1 cellular context compared by ENCODE assay signal in the genomic region with DNA sequence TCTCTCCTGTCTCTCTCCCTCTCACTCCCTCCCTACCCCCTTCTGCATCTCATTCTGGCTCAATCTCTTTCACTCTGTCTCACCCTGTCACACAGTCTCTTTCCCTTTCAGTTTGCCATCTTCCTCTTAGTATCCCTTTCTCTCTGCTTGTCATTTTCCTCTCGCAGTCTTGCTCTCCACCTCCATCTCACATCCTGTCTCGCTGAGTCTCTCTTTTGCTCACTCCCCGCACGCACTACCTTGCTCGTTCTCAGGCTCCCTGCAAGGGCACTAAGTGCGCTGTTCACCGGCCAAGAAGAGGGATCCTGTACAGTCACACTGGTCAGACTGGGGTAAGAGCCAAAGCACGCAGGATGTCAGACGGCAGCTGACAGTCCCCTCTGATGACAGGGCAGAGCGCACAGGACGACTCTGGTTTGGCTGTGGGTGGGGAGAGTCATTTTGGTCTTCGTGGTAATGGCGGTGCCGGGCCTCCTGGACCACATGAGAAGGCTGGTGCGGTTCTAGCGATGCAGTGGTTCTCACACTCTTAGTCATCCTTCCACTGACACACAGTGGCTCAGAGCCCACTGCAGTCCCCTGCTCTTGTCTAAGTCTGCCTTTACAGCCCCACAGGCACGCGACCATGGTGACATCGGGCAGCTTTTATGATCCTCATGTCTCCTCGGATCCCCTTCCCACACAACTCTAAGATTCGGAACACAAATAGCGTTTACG.
TF ChIP-seq lines count a peak whose summit lies in the region.

No MANE protein-coding gene starts in this region.

TF ChIP-seq in K562, 482 proteins besides CTCF, POLR2A, EP300 and RAD21 (continued from another document):
- TF ChIP-seq SMAD2 (IDR thresholded peaks at IDR 0.05; ENCODE audit: low read depth, low read length), result no peak
- TF ChIP-seq, protein P1, sequence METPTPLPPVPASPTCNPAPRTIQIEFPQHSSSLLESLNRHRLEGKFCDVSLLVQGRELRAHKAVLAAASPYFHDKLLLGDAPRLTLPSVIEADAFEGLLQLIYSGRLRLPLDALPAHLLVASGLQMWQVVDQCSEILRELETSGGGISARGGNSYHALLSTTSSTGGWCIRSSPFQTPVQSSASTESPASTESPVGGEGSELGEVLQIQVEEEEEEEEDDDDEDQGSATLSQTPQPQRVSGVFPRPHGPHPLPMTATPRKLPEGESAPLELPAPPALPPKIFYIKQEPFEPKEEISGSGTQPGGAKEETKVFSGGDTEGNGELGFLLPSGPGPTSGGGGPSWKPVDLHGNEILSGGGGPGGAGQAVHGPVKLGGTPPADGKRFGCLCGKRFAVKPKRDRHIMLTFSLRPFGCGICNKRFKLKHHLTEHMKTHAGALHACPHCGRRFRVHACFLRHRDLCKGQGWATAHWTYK (CRISPR knock-in tag; IDR thresholded peaks at IDR 0.05), result 0 out of 2 replicates have a peak, but pooled peaks have one; percentile 38
- TF ChIP-seq ZKSCAN8 (CRISPR knock-in tag; IDR thresholded peaks at IDR 0.05), result no peak
- no peak for TF ChIP-seq HNRNPK (IDR thresholded peaks at IDR 0.05; ENCODE audit: low read depth, low read length, poor library complexity, severe bottlenecking)
- no peak for TF ChIP-seq ZNF184 (CRISPR knock-in tag; IDR thresholded peaks at IDR 0.05)
- TF ChIP-seq, protein P2, sequence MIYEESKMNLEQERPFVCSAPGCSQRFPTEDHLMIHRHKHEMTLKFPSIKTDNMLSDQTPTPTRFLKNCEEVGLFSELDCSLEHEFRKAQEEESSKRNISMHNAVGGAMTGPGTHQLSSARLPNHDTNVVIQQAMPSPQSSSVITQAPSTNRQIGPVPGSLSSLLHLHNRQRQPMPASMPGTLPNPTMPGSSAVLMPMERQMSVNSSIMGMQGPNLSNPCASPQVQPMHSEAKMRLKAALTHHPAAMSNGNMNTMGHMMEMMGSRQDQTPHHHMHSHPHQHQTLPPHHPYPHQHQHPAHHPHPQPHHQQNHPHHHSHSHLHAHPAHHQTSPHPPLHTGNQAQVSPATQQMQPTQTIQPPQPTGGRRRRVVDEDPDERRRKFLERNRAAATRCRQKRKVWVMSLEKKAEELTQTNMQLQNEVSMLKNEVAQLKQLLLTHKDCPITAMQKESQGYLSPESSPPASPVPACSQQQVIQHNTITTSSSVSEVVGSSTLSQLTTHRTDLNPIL (CRISPR knock-in tag; IDR thresholded peaks at IDR 0.05), result no peak
- no peak for TF ChIP-seq ETV6 (IDR thresholded peaks at IDR 0.05; ENCODE audit: borderline replicate concordance in 1 of 2, low read depth in 2 of 2, low read length in 1 of 2)
- no peak for TF ChIP-seq ETV6 (CRISPR knock-in tag; IDR thresholded peaks at IDR 0.05; ENCODE audit: borderline replicate concordance)
- no peak for TF ChIP-seq DNMT1 (IDR thresholded peaks at IDR 0.05)
- no peak for TF ChIP-seq DDX20 (tag; IDR thresholded peaks at IDR 0.05; ENCODE audit: low read depth)
- TF ChIP-seq NCOA6 (IDR thresholded peaks at IDR 0.05), result no peak
- TF ChIP-seq ZNF695 (CRISPR knock-in tag; IDR thresholded peaks at IDR 0.05), result no peak
- TF ChIP-seq ZNF77 (CRISPR knock-in tag; IDR thresholded peaks at IDR 0.05), result no peak
- TF ChIP-seq, protein P3, sequence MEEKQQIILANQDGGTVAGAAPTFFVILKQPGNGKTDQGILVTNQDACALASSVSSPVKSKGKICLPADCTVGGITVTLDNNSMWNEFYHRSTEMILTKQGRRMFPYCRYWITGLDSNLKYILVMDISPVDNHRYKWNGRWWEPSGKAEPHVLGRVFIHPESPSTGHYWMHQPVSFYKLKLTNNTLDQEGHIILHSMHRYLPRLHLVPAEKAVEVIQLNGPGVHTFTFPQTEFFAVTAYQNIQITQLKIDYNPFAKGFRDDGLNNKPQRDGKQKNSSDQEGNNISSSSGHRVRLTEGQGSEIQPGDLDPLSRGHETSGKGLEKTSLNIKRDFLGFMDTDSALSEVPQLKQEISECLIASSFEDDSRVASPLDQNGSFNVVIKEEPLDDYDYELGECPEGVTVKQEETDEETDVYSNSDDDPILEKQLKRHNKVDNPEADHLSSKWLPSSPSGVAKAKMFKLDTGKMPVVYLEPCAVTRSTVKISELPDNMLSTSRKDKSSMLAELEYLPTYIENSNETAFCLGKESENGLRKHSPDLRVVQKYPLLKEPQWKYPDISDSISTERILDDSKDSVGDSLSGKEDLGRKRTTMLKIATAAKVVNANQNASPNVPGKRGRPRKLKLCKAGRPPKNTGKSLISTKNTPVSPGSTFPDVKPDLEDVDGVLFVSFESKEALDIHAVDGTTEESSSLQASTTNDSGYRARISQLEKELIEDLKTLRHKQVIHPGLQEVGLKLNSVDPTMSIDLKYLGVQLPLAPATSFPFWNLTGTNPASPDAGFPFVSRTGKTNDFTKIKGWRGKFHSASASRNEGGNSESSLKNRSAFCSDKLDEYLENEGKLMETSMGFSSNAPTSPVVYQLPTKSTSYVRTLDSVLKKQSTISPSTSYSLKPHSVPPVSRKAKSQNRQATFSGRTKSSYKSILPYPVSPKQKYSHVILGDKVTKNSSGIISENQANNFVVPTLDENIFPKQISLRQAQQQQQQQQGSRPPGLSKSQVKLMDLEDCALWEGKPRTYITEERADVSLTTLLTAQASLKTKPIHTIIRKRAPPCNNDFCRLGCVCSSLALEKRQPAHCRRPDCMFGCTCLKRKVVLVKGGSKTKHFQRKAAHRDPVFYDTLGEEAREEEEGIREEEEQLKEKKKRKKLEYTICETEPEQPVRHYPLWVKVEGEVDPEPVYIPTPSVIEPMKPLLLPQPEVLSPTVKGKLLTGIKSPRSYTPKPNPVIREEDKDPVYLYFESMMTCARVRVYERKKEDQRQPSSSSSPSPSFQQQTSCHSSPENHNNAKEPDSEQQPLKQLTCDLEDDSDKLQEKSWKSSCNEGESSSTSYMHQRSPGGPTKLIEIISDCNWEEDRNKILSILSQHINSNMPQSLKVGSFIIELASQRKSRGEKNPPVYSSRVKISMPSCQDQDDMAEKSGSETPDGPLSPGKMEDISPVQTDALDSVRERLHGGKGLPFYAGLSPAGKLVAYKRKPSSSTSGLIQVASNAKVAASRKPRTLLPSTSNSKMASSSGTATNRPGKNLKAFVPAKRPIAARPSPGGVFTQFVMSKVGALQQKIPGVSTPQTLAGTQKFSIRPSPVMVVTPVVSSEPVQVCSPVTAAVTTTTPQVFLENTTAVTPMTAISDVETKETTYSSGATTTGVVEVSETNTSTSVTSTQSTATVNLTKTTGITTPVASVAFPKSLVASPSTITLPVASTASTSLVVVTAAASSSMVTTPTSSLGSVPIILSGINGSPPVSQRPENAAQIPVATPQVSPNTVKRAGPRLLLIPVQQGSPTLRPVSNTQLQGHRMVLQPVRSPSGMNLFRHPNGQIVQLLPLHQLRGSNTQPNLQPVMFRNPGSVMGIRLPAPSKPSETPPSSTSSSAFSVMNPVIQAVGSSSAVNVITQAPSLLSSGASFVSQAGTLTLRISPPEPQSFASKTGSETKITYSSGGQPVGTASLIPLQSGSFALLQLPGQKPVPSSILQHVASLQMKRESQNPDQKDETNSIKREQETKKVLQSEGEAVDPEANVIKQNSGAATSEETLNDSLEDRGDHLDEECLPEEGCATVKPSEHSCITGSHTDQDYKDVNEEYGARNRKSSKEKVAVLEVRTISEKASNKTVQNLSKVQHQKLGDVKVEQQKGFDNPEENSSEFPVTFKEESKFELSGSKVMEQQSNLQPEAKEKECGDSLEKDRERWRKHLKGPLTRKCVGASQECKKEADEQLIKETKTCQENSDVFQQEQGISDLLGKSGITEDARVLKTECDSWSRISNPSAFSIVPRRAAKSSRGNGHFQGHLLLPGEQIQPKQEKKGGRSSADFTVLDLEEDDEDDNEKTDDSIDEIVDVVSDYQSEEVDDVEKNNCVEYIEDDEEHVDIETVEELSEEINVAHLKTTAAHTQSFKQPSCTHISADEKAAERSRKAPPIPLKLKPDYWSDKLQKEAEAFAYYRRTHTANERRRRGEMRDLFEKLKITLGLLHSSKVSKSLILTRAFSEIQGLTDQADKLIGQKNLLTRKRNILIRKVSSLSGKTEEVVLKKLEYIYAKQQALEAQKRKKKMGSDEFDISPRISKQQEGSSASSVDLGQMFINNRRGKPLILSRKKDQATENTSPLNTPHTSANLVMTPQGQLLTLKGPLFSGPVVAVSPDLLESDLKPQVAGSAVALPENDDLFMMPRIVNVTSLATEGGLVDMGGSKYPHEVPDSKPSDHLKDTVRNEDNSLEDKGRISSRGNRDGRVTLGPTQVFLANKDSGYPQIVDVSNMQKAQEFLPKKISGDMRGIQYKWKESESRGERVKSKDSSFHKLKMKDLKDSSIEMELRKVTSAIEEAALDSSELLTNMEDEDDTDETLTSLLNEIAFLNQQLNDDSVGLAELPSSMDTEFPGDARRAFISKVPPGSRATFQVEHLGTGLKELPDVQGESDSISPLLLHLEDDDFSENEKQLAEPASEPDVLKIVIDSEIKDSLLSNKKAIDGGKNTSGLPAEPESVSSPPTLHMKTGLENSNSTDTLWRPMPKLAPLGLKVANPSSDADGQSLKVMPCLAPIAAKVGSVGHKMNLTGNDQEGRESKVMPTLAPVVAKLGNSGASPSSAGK (IDR thresholded peaks at IDR 0.05), result peak; percentile 77
- peak; percentile 77; the same call in 1 of the 2 replicates for TF ChIP-seq ZNF766 (CRISPR knock-in tag; conservative IDR thresholded peaks at IDR 0.05)
- TF ChIP-seq NR1H2 (CRISPR knock-in tag; IDR thresholded peaks at IDR 0.05), result no peak
- peak; percentile 65; the same call in 1 of the 2 replicates for TF ChIP-seq ZNF197 (CRISPR knock-in tag; IDR thresholded peaks at IDR 0.05; ENCODE audit: low read depth)
- TF ChIP-seq SMAD4 (CRISPR knock-in tag; conservative IDR thresholded peaks at IDR 0.05), result no peak; the same call in 1 of the 2 replicates
- peak; percentile 74 for TF ChIP-seq DMBX1 (CRISPR knock-in tag; IDR thresholded peaks at IDR 0.05; ENCODE audit: borderline replicate concordance)
- no peak for TF ChIP-seq MTA3 (IDR thresholded peaks at IDR 0.05; ENCODE audit: borderline replicate concordance)
- TF ChIP-seq MYC (IDR thresholded peaks at IDR 0.05; ENCODE audit: low read depth, low read length), result no peak
- TF ChIP-seq MYC (CRISPR knock-in tag; IDR thresholded peaks at IDR 0.05; ENCODE audit: borderline replicate concordance, low read depth), result peak; percentile 82; the same call in 1 of the 2 replicates
- TF ChIP-seq U2AF1 (optimal IDR thresholded peaks at IDR 0.05; ENCODE audit: low read depth, low read length), result no peak
- no peak for TF ChIP-seq TAF7 (tag; IDR thresholded peaks at IDR 0.05)
- TF ChIP-seq, protein P4, sequence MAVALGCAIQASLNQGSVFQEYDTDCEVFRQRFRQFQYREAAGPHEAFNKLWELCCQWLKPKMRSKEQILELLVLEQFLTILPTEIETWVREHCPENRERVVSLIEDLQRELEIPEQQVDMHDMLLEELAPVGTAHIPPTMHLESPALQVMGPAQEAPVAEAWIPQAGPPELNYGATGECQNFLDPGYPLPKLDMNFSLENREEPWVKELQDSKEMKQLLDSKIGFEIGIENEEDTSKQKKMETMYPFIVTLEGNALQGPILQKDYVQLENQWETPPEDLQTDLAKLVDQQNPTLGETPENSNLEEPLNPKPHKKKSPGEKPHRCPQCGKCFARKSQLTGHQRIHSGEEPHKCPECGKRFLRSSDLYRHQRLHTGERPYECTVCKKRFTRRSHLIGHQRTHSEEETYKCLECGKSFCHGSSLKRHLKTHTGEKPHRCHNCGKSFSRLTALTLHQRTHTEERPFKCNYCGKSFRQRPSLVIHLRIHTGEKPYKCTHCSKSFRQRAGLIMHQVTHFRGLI (CRISPR knock-in tag; IDR thresholded peaks at IDR 0.05), result 0 out of 2 replicates have a peak, but pooled peaks have one; percentile 16
- TF ChIP-seq, protein P5, sequence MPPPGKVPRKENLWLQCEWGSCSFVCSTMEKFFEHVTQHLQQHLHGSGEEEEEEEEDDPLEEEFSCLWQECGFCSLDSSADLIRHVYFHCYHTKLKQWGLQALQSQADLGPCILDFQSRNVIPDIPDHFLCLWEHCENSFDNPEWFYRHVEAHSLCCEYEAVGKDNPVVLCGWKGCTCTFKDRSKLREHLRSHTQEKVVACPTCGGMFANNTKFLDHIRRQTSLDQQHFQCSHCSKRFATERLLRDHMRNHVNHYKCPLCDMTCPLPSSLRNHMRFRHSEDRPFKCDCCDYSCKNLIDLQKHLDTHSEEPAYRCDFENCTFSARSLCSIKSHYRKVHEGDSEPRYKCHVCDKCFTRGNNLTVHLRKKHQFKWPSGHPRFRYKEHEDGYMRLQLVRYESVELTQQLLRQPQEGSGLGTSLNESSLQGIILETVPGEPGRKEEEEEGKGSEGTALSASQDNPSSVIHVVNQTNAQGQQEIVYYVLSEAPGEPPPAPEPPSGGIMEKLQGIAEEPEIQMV (tag; conservative IDR thresholded peaks at IDR 0.05; ENCODE audit: low read depth), result no peak
- no peak for TF ChIP-seq FIP1L1 (IDR thresholded peaks at IDR 0.05; ENCODE audit: low read depth, low read length, poor library complexity, severe bottlenecking)
- TF ChIP-seq, protein P6, sequence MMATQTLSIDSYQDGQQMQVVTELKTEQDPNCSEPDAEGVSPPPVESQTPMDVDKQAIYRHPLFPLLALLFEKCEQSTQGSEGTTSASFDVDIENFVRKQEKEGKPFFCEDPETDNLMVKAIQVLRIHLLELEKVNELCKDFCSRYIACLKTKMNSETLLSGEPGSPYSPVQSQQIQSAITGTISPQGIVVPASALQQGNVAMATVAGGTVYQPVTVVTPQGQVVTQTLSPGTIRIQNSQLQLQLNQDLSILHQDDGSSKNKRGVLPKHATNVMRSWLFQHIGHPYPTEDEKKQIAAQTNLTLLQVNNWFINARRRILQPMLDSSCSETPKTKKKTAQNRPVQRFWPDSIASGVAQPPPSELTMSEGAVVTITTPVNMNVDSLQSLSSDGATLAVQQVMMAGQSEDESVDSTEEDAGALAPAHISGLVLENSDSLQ (IDR thresholded peaks at IDR 0.05), result peak; percentile 30; the same call in 1 of the 2 replicates
- TF ChIP-seq, protein P7, sequence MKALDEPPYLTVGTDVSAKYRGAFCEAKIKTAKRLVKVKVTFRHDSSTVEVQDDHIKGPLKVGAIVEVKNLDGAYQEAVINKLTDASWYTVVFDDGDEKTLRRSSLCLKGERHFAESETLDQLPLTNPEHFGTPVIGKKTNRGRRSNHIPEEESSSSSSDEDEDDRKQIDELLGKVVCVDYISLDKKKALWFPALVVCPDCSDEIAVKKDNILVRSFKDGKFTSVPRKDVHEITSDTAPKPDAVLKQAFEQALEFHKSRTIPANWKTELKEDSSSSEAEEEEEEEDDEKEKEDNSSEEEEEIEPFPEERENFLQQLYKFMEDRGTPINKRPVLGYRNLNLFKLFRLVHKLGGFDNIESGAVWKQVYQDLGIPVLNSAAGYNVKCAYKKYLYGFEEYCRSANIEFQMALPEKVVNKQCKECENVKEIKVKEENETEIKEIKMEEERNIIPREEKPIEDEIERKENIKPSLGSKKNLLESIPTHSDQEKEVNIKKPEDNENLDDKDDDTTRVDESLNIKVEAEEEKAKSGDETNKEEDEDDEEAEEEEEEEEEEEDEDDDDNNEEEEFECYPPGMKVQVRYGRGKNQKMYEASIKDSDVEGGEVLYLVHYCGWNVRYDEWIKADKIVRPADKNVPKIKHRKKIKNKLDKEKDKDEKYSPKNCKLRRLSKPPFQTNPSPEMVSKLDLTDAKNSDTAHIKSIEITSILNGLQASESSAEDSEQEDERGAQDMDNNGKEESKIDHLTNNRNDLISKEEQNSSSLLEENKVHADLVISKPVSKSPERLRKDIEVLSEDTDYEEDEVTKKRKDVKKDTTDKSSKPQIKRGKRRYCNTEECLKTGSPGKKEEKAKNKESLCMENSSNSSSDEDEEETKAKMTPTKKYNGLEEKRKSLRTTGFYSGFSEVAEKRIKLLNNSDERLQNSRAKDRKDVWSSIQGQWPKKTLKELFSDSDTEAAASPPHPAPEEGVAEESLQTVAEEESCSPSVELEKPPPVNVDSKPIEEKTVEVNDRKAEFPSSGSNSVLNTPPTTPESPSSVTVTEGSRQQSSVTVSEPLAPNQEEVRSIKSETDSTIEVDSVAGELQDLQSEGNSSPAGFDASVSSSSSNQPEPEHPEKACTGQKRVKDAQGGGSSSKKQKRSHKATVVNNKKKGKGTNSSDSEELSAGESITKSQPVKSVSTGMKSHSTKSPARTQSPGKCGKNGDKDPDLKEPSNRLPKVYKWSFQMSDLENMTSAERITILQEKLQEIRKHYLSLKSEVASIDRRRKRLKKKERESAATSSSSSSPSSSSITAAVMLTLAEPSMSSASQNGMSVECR (CRISPR knock-in tag; IDR thresholded peaks at IDR 0.05), result no peak
TF ChIP-seq in K562: peak in this region for 40.
